In genomic region chr14:25061923-25062321, GRCh38 we compare ENCODE assay signal across 2 cellular contexts.
TF ChIP-seq lines count a peak whose summit lies in the region.

No MANE protein-coding gene starts in this region.

TF ChIP-seq in IMR-90, 13 proteins besides CTCF, POLR2A, EP300 and RAD21:
- no peak for TF ChIP-seq ELK1 (IDR thresholded peaks at IDR 0.05; ENCODE audit: borderline replicate concordance, low read depth, low read length)
- peak; percentile 63 for TF ChIP-seq CEBPB (IDR thresholded peaks at IDR 0.05; ENCODE audit: low read depth, low read length)

TF ChIP-seq in GM12878, 131 proteins besides CTCF, POLR2A, EP300 and RAD21:
- TF ChIP-seq NR2C1 (IDR thresholded peaks at IDR 0.05) (no peak), BHLHE40 (IDR thresholded peaks at IDR 0.05; ENCODE audit: borderline replicate concordance in 1 of 2, low read depth in 2 of 2, low read length in 1 of 2) (no peak), ATF2 (IDR thresholded peaks at IDR 0.05; ENCODE audit: low read length) (no peak), CEBPB (IDR thresholded peaks at IDR 0.05; ENCODE audit: borderline replicate concordance in 1 of 2, low read depth in 2 of 2, low read length in 2 of 2) (no peak), ZSCAN29 (IDR thresholded peaks at IDR 0.05) (no peak), NR2F1 (conservative IDR thresholded peaks at IDR 0.05) (no peak), WRNIP1 (IDR thresholded peaks at IDR 0.05; ENCODE audit: borderline replicate concordance, low read depth, low read length) (no peak), ZNF274 (IDR thresholded peaks at IDR 0.05; ENCODE audit: insufficient read depth, insufficient read length) (no peak), ZZZ3 (IDR thresholded peaks at IDR 0.05; ENCODE audit: control insufficient read depth, insufficient read length, low read depth) (no peak), CREM (IDR thresholded peaks at IDR 0.05; ENCODE audit: low read depth) (no peak), BRCA1 (IDR thresholded peaks at IDR 0.05; ENCODE audit: low read depth, low read length) (no peak), ELK1 (IDR thresholded peaks at IDR 0.05; ENCODE audit: low read depth, low read length) (no peak), ZBTB40 (IDR thresholded peaks at IDR 0.05; ENCODE audit: borderline replicate concordance) (no peak), FOXM1 (IDR thresholded peaks at IDR 0.05; ENCODE audit: low read depth, low read length) (no peak), MTA3 (IDR thresholded peaks at IDR 0.05; ENCODE audit: borderline replicate concordance, low read length) (no peak), RBBP5 (conservative IDR thresholded peaks at IDR 0.05) (no peak)
